In genomic region chr1:23578997-23579363, GRCh38 we compare ENCODE assay signal across 13 cellular contexts. TPM values are rescaled to one million over a fixed set of nuclear protein-coding genes. Genes with fewer than 3 reads are reported as not detected.
A peak's percentile ranks its signal among the peaks of the same experiment; 100 is the strongest.
DNase-seq lines count a peak whose midpoint lies in the region; ATAC-seq and TF ChIP-seq lines count a peak whose summit lies in the region.
"Had no signal": no experiment of that assay in that cellular context is flagged by ENCODE, and none has a peak within 500 bp of the region (broad histone marks: within the 10 kb centered on the region; RNA-seq: fewer than 3 reads in every experiment).

No MANE protein-coding gene starts in this region.

- ATAC-seq in memory B cell (ENCODE audit: low read depth): no peak
- no peak for ATAC-seq in HG03442 (IDR thresholded peaks at IDR 0.05; ENCODE audit: unreplicated experiment)

- H3K27ac Mint-ChIP-seq in activated CD4-positive, alpha-beta T cell treated with anti-CD3 and anti-CD28 coated beads, Interleukin-2, amount 10 ng/mL, durations not matched to agents 7 days and 5 days: peak overlapping the region; percentile 20
- H3K27ac Mint-ChIP-seq in memory B cell: peak overlapping the region; percentile 65
- H3K27ac Mint-ChIP-seq in activated CD4-positive, alpha-beta memory T cell treated with anti-CD3 and anti-CD28 coated beads for 36 hours: no peak overlapping the region

- no peak for TF ChIP-seq EP300 in stomach (IDR thresholded peaks at IDR 0.05)

- POLR2A ChIA-PET in activated CD4-positive, alpha-beta T cell treated with anti-CD3 and anti-CD28 coated beads, Interleukin-2, amount 10 ng/mL, durations not matched to agents 7 days and 5 days (lab: Charles Lee): interaction anchor here (0.5 kb wide), 1 partner anchor 20 kb away, joined by 3 read pairs; no protein-coding TSS in a partner anchor
- POLR2A ChIA-PET in activated CD4-positive, alpha-beta memory T cell treated with anti-CD3 and anti-CD28 coated beads for 36 hours (lab: Charles Lee): no interaction called here

- no peaks in the 10 kb centered on the region for H3K27me3 ChIP-seq in SJSA1 (replicated peaks)
- H3K27me3 ChIP-seq in stomach: no peaks in the 10 kb centered on the region

- peaks cover 2% of the 10 kb centered on the region for H3K36me3 Mint-ChIP-seq in activated CD4-positive, alpha-beta T cell treated with anti-CD3 and anti-CD28 coated beads, Interleukin-2, amount 10 ng/mL, durations not matched to agents 7 days and 5 days (ENCODE audit: low read depth)
- H3K36me3 Mint-ChIP-seq in memory B cell: no peaks in the 10 kb centered on the region
- H3K36me3 Mint-ChIP-seq in activated CD4-positive, alpha-beta memory T cell treated with anti-CD3 and anti-CD28 coated beads for 36 hours: no peaks in the 10 kb centered on the region
- H3K36me3 Mint-ChIP-seq: mesothelial cell of epicardium had no signal

- intact Hi-C loops in stomach (cut with DNase I; ENCODE audit: low total_unique reads): no loop called here
- intact Hi-C loops in activated CD4-positive, alpha-beta memory T cell treated with anti-CD3 and anti-CD28 coated beads for 36 hours (cut with micrococcal nuclease): no loop called here

- H3K27ac ChIP-seq in SJSA1 (0 out of 2 replicates have a peak overlapping the region, but pooled peaks have one; percentile 79), stomach (peak overlapping the region in 3 of 5 donors; percentile 76 to 85 (median 79))
- H3K27ac ChIP-seq: RWPE1 had no signal

- H3K4me1 Mint-ChIP-seq in activated CD4-positive, alpha-beta T cell treated with anti-CD3 and anti-CD28 coated beads, Interleukin-2, amount 10 ng/mL, durations not matched to agents 7 days and 5 days: peaks cover 46% of the 10 kb centered on the region
- H3K4me1 Mint-ChIP-seq in memory B cell: peaks cover 47% of the 10 kb centered on the region
- H3K4me1 Mint-ChIP-seq in activated CD4-positive, alpha-beta memory T cell treated with anti-CD3 and anti-CD28 coated beads for 36 hours (ENCODE audit: low read depth): peaks cover 27% of the 10 kb centered on the region

- no peak for TF ChIP-seq POLR2A in stomach (IDR thresholded peaks at IDR 0.05)

- H3K4me3 ChIP-seq in SJSA1: no peak overlapping the region
- no peak overlapping the region for H3K4me3 ChIP-seq in stomach

- peaks cover 42% of the 10 kb centered on the region for H3K4me1 ChIP-seq in SJSA1 (replicated peaks)
- H3K4me1 ChIP-seq in stomach: peaks cover 34 to 46% (median 37%) of the 10 kb centered on the region in 4 donors

- WGBS in stomach, 5 donors: 82 to 88% (median 86%) methylated on average over 6 of the region's 6 CpGs

- H3K9me3 Mint-ChIP-seq in activated CD4-positive, alpha-beta T cell treated with anti-CD3 and anti-CD28 coated beads, Interleukin-2, amount 10 ng/mL, durations not matched to agents 7 days and 5 days: no peaks in the 10 kb centered on the region
- H3K9me3 Mint-ChIP-seq in memory B cell: peaks cover 1% of the 10 kb centered on the region
- H3K9me3 Mint-ChIP-seq in activated CD4-positive, alpha-beta memory T cell treated with anti-CD3 and anti-CD28 coated beads for 36 hours: no peaks in the 10 kb centered on the region

- H3K4me3 Mint-ChIP-seq in activated CD4-positive, alpha-beta T cell treated with anti-CD3 and anti-CD28 coated beads, Interleukin-2, amount 10 ng/mL, durations not matched to agents 7 days and 5 days: no peak overlapping the region
- H3K4me3 Mint-ChIP-seq in memory B cell: peak overlapping the region; percentile 30
- H3K4me3 Mint-ChIP-seq in activated CD4-positive, alpha-beta memory T cell treated with anti-CD3 and anti-CD28 coated beads for 36 hours: no peak overlapping the region
- H3K4me3 Mint-ChIP-seq: mesothelial cell of epicardium had no signal

- TF ChIP-seq CTCF in stomach (IDR thresholded peaks at IDR 0.05): no peak

- no peaks in the 10 kb centered on the region for H3K27me3 Mint-ChIP-seq in activated CD4-positive, alpha-beta T cell treated with anti-CD3 and anti-CD28 coated beads, Interleukin-2, amount 10 ng/mL, durations not matched to agents 7 days and 5 days
- H3K27me3 Mint-ChIP-seq in memory B cell: no peaks in the 10 kb centered on the region
- H3K27me3 Mint-ChIP-seq in activated CD4-positive, alpha-beta memory T cell treated with anti-CD3 and anti-CD28 coated beads for 36 hours: no peaks in the 10 kb centered on the region

- H3K36me3 ChIP-seq in SJSA1 (no peaks in the 10 kb centered on the region), stomach (no peaks in the 10 kb centered on the region)

- DNase-seq in activated CD4-positive, alpha-beta T cell treated with anti-CD3 and anti-CD28 coated beads, Interleukin-2, amount 10 ng/mL, durations not matched to agents 7 days and 5 days: no peak
- DNase-seq in activated CD4-positive, alpha-beta T cell treated with anti-CD3 and anti-CD28 coated beads, Interleukin-2, amount 50 U/mL, for 4 hours: no peak
- no peak for DNase-seq in SJSA1 (ENCODE audit: low read depth in 1 of 2, low spot score in 2 of 2)
- no peak for DNase-seq in memory B cell (ENCODE audit: low spot score in 2 of 2)
- no peak for DNase-seq in stomach
- DNase-seq in activated CD4-positive, alpha-beta memory T cell treated with anti-CD3 and anti-CD28 coated beads for 36 hours: no peak
- no peak for DNase-seq in iPS-NIHi11 (ENCODE audit: low spot score)
- DNase-seq: activated T-cell treated with anti-CD3 and anti-CD28 coated beads, Interleukin-2, amount 50 U/mL, for 1 hour; NCI-H1417; NCI-H510A treated with DMSO at 0.1 percent for 48 hours had no signal

- CTCF ChIA-PET in activated CD4-positive, alpha-beta T cell treated with anti-CD3 and anti-CD28 coated beads, Interleukin-2, amount 10 ng/mL, durations not matched to agents 7 days and 5 days (lab: Charles Lee): interaction anchor here (1.0 kb wide), 1 partner anchor 58 kb away, joined by 3 read pairs; no protein-coding TSS in a partner anchor
- CTCF ChIA-PET in activated CD4-positive, alpha-beta memory T cell treated with anti-CD3 and anti-CD28 coated beads for 36 hours (lab: Charles Lee): no interaction called here

- H3K9me3 ChIP-seq in SJSA1 (replicated peaks): no peaks in the 10 kb centered on the region
- no peaks in the 10 kb centered on the region for H3K9me3 ChIP-seq in stomach

RNA-seq across cellular contexts. Expression of gene ID3, which starts 19.7 kb away (rescaled TPM):
- total RNA-seq in activated CD4-positive, alpha-beta T cell treated with anti-CD3 and anti-CD28 coated beads, Interleukin-2, amount 10 ng/mL, durations not matched to agents 7 days and 5 days: 10 to 100 TPM; 62.7 to 65.2 TPM
- total RNA-seq in SJSA1 (2014; rRNA removed; shearing (Covaris generic)): 400 and 615 TPM in 2 replicates
- 1,000 to 10,000 TPM in 1 of 5 donors, 100 to 1,000 TPM in 3, 10 to 100 TPM in 1; 90.6 to 1,101 (median 120) TPM for total RNA-seq in stomach
- polyA plus RNA-seq in stomach: 100 to 1,000 TPM in 2 of 3 donors, 10 to 100 TPM in 1; 79.4 to 226 (median 139) TPM
- total RNA-seq in activated CD4-positive, alpha-beta memory T cell treated with anti-CD3 and anti-CD28 coated beads for 36 hours: 10 to 100 TPM; 35.9 to 36.2 TPM

RNA-seq across cellular contexts. Expression of gene E2F2, which starts 47.9 kb away (rescaled TPM):
- total RNA-seq in activated CD4-positive, alpha-beta T cell treated with anti-CD3 and anti-CD28 coated beads, Interleukin-2, amount 10 ng/mL, durations not matched to agents 7 days and 5 days: 100 to 1,000 TPM; 107 to 112 TPM
- 7.3 and 12.3 TPM in 2 replicates for total RNA-seq in SJSA1 (2014; rRNA removed; shearing (Covaris generic))
- total RNA-seq in stomach: 10 to 100 TPM in 1 of 5 donors, 1 to 10 TPM in 3, under 1 TPM in 1; 0.58 to 27.8 (median 3.5) TPM
- 1 to 10 TPM in 1 of 3 donors, under 1 TPM in 2; 0.61 to 3.2 (median 0.87) TPM for polyA plus RNA-seq in stomach
- 10 to 100 TPM; 22.1 to 26.3 TPM for total RNA-seq in activated CD4-positive, alpha-beta memory T cell treated with anti-CD3 and anti-CD28 coated beads for 36 hours
